Comparison of ENCODE assay signal across 16 cellular contexts in the genomic region with DNA sequence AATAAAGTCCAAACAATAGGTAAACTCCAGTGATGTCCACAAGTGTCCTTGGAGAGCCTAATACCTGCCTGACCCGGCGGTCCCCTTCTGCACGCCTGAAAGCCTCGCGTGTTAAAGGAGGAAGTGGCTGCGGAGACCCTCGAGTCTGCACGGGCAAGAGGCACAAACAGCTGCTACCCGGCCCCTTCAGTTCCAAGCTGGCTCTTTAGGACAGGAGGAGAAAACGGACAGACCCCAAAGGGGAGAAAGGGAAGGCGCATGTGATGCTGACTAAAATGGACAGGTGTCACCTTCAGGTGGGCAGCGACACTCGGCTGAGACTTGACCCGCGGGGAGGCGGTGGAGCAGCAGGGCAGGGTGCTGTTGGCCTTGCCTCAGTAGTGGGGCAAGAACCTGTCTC.
"Had no signal": no experiment of that assay in that cellular context is flagged by ENCODE, and none has a peak within 500 bp of the region (broad histone marks: within the 10 kb centered on the region; RNA-seq: fewer than 3 reads in every experiment).

No MANE protein-coding gene starts in this region.

- H3K36me3 Mint-ChIP-seq: activated naive CD4-positive, alpha-beta T cell treated with anti-CD3 and anti-CD28 coated beads, Interleukin-2, amount 50 U/mL, for 24 hours; mesothelial cell of epicardium; stimulated activated memory B cell treated with anti-CD40 and anti-IgM and Interleukin-4, amounts not matched to agents 10 μg/mL and 1 μg/mL and 100 μg/mL, for 72 hours had no signal

- ATAC-seq: activated CD8-positive, alpha-beta T cell treated with anti-CD3 and anti-CD28 coated beads, Interleukin-2, amount 10 ng/mL, durations not matched to agents 7 days and 5 days; left colon; psoas muscle; right lobe of liver; stimulated activated memory B cell treated with anti-CD40 and anti-IgM and Interleukin-4, amounts not matched to agents 10 μg/mL and 1 μg/mL and 100 μg/mL, for 72 hours had no signal

- H3K27ac Mint-ChIP-seq: activated CD8-positive, alpha-beta T cell treated with anti-CD3 and anti-CD28 coated beads, Interleukin-2, amount 10 ng/mL, durations not matched to agents 7 days and 5 days; activated naive CD4-positive, alpha-beta T cell treated with anti-CD3 and anti-CD28 coated beads, Interleukin-2, amount 50 U/mL, for 24 hours; activated T-cell treated with anti-CD3 and anti-CD28 coated beads, Interleukin-2, amount 50 U/mL, for 24 hours; mesothelial cell of epicardium; stimulated activated memory B cell treated with anti-CD40 and anti-IgM and Interleukin-4, amounts not matched to agents 10 μg/mL and 1 μg/mL and 100 μg/mL, for 72 hours had no signal

- H3K27ac ChIP-seq: adrenal gland, psoas muscle, right lobe of liver, SK-N-MC, testis had no signal

- H3K27me3 ChIP-seq: adrenal gland, testis had no signal

- H3K4me3 Mint-ChIP-seq: activated naive CD4-positive, alpha-beta T cell treated with anti-CD3 and anti-CD28 coated beads, Interleukin-2, amount 50 U/mL, for 24 hours; activated T-cell treated with anti-CD3 and anti-CD28 coated beads, Interleukin-2, amount 50 U/mL, for 24 hours; stimulated activated memory B cell treated with anti-CD40 and anti-IgM and Interleukin-4, amounts not matched to agents 10 μg/mL and 1 μg/mL and 100 μg/mL, for 72 hours had no signal

- H3K36me3 ChIP-seq: adrenal gland, right lobe of liver had no signal

- DNase-seq: activated CD4-positive, alpha-beta T cell treated with anti-CD3 and anti-CD28 coated beads for 4 hours; activated CD8-positive, alpha-beta T cell treated with anti-CD3 and anti-CD28 coated beads, Interleukin-2, amount 10 ng/mL, durations not matched to agents 7 days and 5 days; activated T-cell treated with anti-CD3 and anti-CD28 coated beads, Interleukin-2, amount 50 U/mL, for 24 hours; adrenal gland; effector memory CD4-positive, alpha-beta T cell; left colon; right lobe of liver; small intestine; stimulated activated CD4-positive, alpha-beta T cell treated with anti-CD3 and anti-CD28 coated beads, Interleukin-4, amount 100 ng/mL, for 1 hour; testis had no signal

- H3K4me3 ChIP-seq: adrenal gland, lung, psoas muscle, right lobe of liver, SK-N-MC had no signal

- H3K9me3 Mint-ChIP-seq: activated naive CD4-positive, alpha-beta T cell treated with anti-CD3 and anti-CD28 coated beads, Interleukin-2, amount 50 U/mL, for 24 hours; activated T-cell treated with anti-CD3 and anti-CD28 coated beads, Interleukin-2, amount 50 U/mL, for 24 hours; mesothelial cell of epicardium had no signal
